ENCODE assay signal across 8 cellular contexts in the genomic region with DNA sequence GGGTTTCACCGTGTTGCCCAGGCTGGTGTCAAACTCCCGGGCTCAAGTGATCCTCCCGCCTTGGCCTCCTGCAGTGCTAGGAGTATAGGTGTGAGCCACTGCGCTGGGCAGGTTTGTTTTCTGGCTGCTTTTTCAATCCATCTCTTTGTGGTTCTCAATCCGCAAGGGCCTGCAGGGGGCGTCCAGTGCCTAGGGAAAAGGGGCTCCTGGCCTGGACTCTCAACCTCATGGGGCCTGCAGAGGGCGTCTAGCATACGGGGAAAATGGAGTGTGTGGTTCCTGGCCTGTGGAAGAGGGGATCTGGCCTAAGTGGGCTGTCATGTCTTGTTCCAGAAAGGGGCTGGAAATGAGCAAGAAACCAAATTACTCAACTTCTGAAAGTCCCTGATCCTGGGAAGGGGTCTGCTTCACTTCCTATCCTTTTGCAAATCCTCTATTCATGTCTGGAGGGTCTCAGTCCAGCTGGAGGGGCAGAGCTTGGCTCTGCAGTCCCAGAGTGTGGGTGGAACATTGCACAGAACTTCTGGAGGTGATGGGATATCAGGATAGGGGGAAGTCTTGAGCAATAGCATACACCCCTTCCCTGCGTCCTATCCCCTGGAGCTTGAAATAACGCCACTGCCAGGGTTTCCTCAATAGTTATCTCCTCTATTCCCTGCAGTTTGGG. TPM values are rescaled to one million over a fixed set of nuclear protein-coding genes. Genes with fewer than 3 reads are reported as not detected.
DNase-seq lines count a peak whose midpoint lies in the region; ATAC-seq and TF ChIP-seq lines count a peak whose summit lies in the region.

No MANE protein-coding gene starts in this region.

- peak; percentile 11 for DNase-seq in DMS79 (lab: John Stamatoyannopoulos, UW)
- DNase-seq in HuH-7.5 (ENCODE audit: low spot score): peak; percentile 61
- DNase-seq in Peyer's patch: peak; percentile 73 to 88 (median 74)
- DNase-seq in activated T-helper 9 cell treated with anti-CD3 and anti-CD28 coated beads, Interleukin-2, amount 50 U/mL, for 16 hours (ENCODE audit: low read depth): peak; percentile 36
- DNase-seq in glomerular visceral epithelial cell (ENCODE audit: extremely low spot score): peak; percentile 47
- peak; percentile 80 for DNase-seq in sciatic nerve (ENCODE audit: low spot score)
- no peak for DNase-seq in occipital lobe (lab: John Stamatoyannopoulos, UW)

- no peak for TF ChIP-seq POLR2A in Peyer's patch (IDR thresholded peaks at IDR 0.05)

- H3K4me1 ChIP-seq in Peyer's patch: no peaks in the 10 kb centered on the region

- H3K27ac ChIP-seq in Peyer's patch: peak overlapping the region in 1 of 4 donors; percentile 16

- intact Hi-C loops in sciatic nerve (cut with DNase I): no loop called here

- H3K9me3 ChIP-seq in Peyer's patch: no peaks in the 10 kb centered on the region

- no peak overlapping the region for H3K4me3 ChIP-seq in Peyer's patch

- no peaks in the 10 kb centered on the region for H3K27me3 ChIP-seq in Peyer's patch

- peak; percentile 14 to 74 (median 62) for TF ChIP-seq CTCF in Peyer's patch (IDR thresholded peaks at IDR 0.05)

- no peaks in the 10 kb centered on the region for H3K36me3 ChIP-seq in Peyer's patch

- ATAC-seq in sciatic nerve (peak; percentile 73), HG03571 (IDR thresholded peaks at IDR 0.05; ENCODE audit: unreplicated experiment) (no peak)

RNA-seq across cellular contexts. Expression of a gene that starts 12.7 kb away (rescaled TPM):
- not detected for total RNA-seq in Peyer's patch
- total RNA-seq in sciatic nerve: not detected
- total RNA-seq in occipital lobe: 0.31 TPM

RNA-seq across cellular contexts. Expression of a gene that starts 15.9 kb away (rescaled TPM):
- not detected for total RNA-seq in Peyer's patch
- total RNA-seq in sciatic nerve: 1.3 TPM
- total RNA-seq in occipital lobe: not detected

RNA-seq across cellular contexts. Expression of a gene that starts 23.2 kb away (rescaled TPM):
- total RNA-seq in Peyer's patch (10 to 100 TPM; 37.8 to 98.3 (median 58.0) TPM), sciatic nerve (31.3 TPM), occipital lobe (5.0 TPM)

RNA-seq across cellular contexts. Expression of a gene that starts 28.7 kb away (rescaled TPM):
- total RNA-seq in Peyer's patch (100 to 1,000 TPM; 111 to 310 (median 185) TPM), sciatic nerve (48.9 TPM), occipital lobe (32.4 TPM)

RNA-seq across cellular contexts. Expression of a gene that starts 34.8 kb away (rescaled TPM):
- total RNA-seq in Peyer's patch: 10 to 100 TPM; 54.7 to 85.2 (median 70.3) TPM
- not detected for total RNA-seq in sciatic nerve
- not detected for total RNA-seq in occipital lobe
